9 cellular contexts compared by ENCODE assay signal in genomic region chr1:236303675-236304074, GRCh38. TPM values are rescaled to one million over a fixed set of nuclear protein-coding genes. Genes with fewer than 3 reads are reported as not detected.
DNase-seq lines count a peak whose midpoint lies in the region; ATAC-seq, FAIRE-seq and TF ChIP-seq lines count a peak whose summit lies in the region.
"Had no signal": no experiment of that assay in that cellular context is flagged by ENCODE, and none has a peak within 500 bp of the region (broad histone marks: within the 10 kb centered on the region; RNA-seq: fewer than 3 reads in every experiment).

No MANE protein-coding gene starts in this region.

- H3K4me1 ChIP-seq in RWPE2 (ENCODE audit: insufficient read depth, poor library complexity, severe bottlenecking) (no peaks in the 10 kb centered on the region), small intestine (ENCODE audit: control insufficient read depth in 2 of 2, insufficient read depth in 1 of 2, low read depth in 1 of 2, low read length in 1 of 2) (peaks cover 0 to 4% of the 10 kb centered on the region in 2 donors)

- H3K36me3 ChIP-seq in RWPE2 (ENCODE audit: low read depth) (no peaks in the 10 kb centered on the region), small intestine (ENCODE audit: control insufficient read depth in 2 of 2, insufficient read depth in 2 of 2, low read length in 2 of 2) (no peaks in the 10 kb centered on the region)

- H3K9me3 ChIP-seq in RWPE2 (ENCODE audit: severe bottlenecking) (no peaks in the 10 kb centered on the region), small intestine (ENCODE audit: control insufficient read depth, low read depth) (no peaks in the 10 kb centered on the region)

- FAIRE-seq in small intestine (lab: Jason Lieb, UNC): no peak

- H3K4me3 ChIP-seq in RWPE2 (ENCODE audit: severe bottlenecking) (no peak overlapping the region), small intestine (ENCODE audit: low read depth in 1 of 2, low read length in 2 of 2) (no peak overlapping the region)

- DNase-seq in stimulated activated CD4-positive, alpha-beta T cell treated with anti-CD3 and anti-CD28 coated beads, Interleukin-15, amount 100 ng/mL, for 24 hours: peak; percentile 17
- DNase-seq in stimulated activated CD4-positive, alpha-beta T cell treated with anti-CD3 and anti-CD28 coated beads, Interleukin-4, amount 100 ng/mL, for 24 hours: no peak
- DNase-seq in RWPE2 (ENCODE audit: low spot score): no peak
- DNase-seq in small intestine: no peak
- no peak for DNase-seq in COLO668 (lab: John Stamatoyannopoulos, UW; ENCODE audit: unreplicated experiment)
- no peak for DNase-seq in MV-4-11 (lab: John Stamatoyannopoulos, UW)
- DNase-seq: NCI-H1930 had no signal

- WGBS in small intestine, 3 donors: 74 to 81% (median 79%) methylated on average over 4 of the region's 4 CpGs

- no peak overlapping the region for H3K27ac ChIP-seq in RWPE2 (ENCODE audit: poor library complexity, severe bottlenecking)
- no peak overlapping the region for H3K27ac ChIP-seq in small intestine (ENCODE audit: low read depth in 1 of 2, low read length in 1 of 2)

- ATAC-seq in HG02678 (IDR thresholded peaks at IDR 0.05; ENCODE audit: unreplicated experiment): peak; percentile 68
- 0 out of 3 replicates have a peak, but pooled peaks have one; percentile 29 for ATAC-seq in RWPE2 (ENCODE audit: low read depth)
- no peak for ATAC-seq in HG03469 (IDR thresholded peaks at IDR 0.05; ENCODE audit: unreplicated experiment)

- H3K27me3 ChIP-seq in RWPE2 (ENCODE audit: insufficient read depth, poor library complexity, severe bottlenecking) (no peaks in the 10 kb centered on the region), small intestine (ENCODE audit: control insufficient read depth in 2 of 2, insufficient read depth in 2 of 2, low read length in 2 of 2) (no peaks in the 10 kb centered on the region)

- TF ChIP-seq CTCF in RWPE2 (IDR thresholded peaks at IDR 0.05; ENCODE audit: poor library complexity, severe bottlenecking): no peak

RNA-seq across cellular contexts. Expression of gene ERO1B, which starts 21.9 kb away (rescaled TPM):
- polyA plus RNA-seq in small intestine: 1 to 10 TPM; 2.4 to 6.7 (median 3.6) TPM
